In genomic region chr21:34679056-34679455, GRCh38 we compare ENCODE assay signal across 26 cellular contexts. TPM values are rescaled to one million over a fixed set of nuclear protein-coding genes. Genes with fewer than 3 reads are reported as not detected.
"Had no signal": no experiment of that assay in that cellular context is flagged by ENCODE, and none has a peak within 500 bp of the region (broad histone marks: within the 10 kb centered on the region; RNA-seq: fewer than 3 reads in every experiment).

No MANE protein-coding gene starts in this region.

- H3K36me3 ChIP-seq: cardiac muscle cell, lower lobe of right lung, prostate gland, spleen, thoracic aorta, upper lobe of left lung, WERI-Rb-1 had no signal

- FAIRE-seq: endometrium, keratinocyte, TTC549 had no signal

- H3K9me3 ChIP-seq: lower lobe of right lung, prostate gland had no signal

- H3K27me3 ChIP-seq: body of pancreas, upper lobe of left lung had no signal

- H3K4me1 ChIP-seq: body of pancreas, lower lobe of right lung, prostate gland, spleen, upper lobe of left lung had no signal

- H3K27ac ChIP-seq: body of pancreas, cardiac muscle cell, lower lobe of right lung, prostate gland, spleen, thoracic aorta, upper lobe of left lung, WERI-Rb-1 had no signal

- H3K4me3 ChIP-seq: body of pancreas, cardiac muscle cell, lower lobe of right lung, prostate gland, spleen, thoracic aorta, upper lobe of left lung had no signal

- ATAC-seq: activated CD8-positive, alpha-beta memory T cell treated with anti-CD3 and anti-CD28 coated beads, Interleukin-2, amount 10 ng/mL, durations not matched to agents 7 days and 5 days; activated CD8-positive, alpha-beta T cell treated with anti-CD3 and anti-CD28 coated beads for 36 hours; activated naive CD8-positive, alpha-beta T cell treated with anti-CD3 and anti-CD28 coated beads, Interleukin-2, amount 50 U/mL, for 24 hours; body of pancreas had no signal

- DNase-seq: activated CD4-positive, alpha-beta T cell treated with anti-CD3 and anti-CD28 coated beads, Interleukin-2, amount 10 ng/mL, durations not matched to agents 7 days and 5 days; activated CD4-positive, CD25-positive, alpha-beta regulatory T cell treated with anti-CD3 and anti-CD28 coated beads, Interleukin-2, amount 50 U/mL, for 72 hours; activated CD8-positive, alpha-beta memory T cell treated with anti-CD3 and anti-CD28 coated beads, Interleukin-2, amount 10 ng/mL, durations not matched to agents 7 days and 5 days; activated CD8-positive, alpha-beta T cell treated with anti-CD3 and anti-CD28 coated beads for 36 hours; activated effector memory CD4-positive, alpha-beta T cell treated with anti-CD3 and anti-CD28 coated beads, Interleukin-2, amount 50 U/mL, for 16 hours; activated naive CD4-positive, alpha-beta T cell treated with anti-CD3 and anti-CD28 coated beads, Interleukin-2, amount 50 U/mL, for 16 hours; activated naive CD8-positive, alpha-beta T cell treated with anti-CD3 and anti-CD28 coated beads, Interleukin-2, amount 50 U/mL, for 24 hours; activated T-cell treated with anti-CD3 and anti-CD28 coated beads for 4 hours; anterior cingulate cortex; body of pancreas; effector CD4-positive, alpha-beta T cell; erythroblast; foreskin fibroblast; lower lobe of right lung; naive B cell; spleen; stimulated activated CD4-positive, alpha-beta T cell treated with anti-CD3 and anti-CD28 coated beads, Interleukin-4, amount 100 ng/mL, for 1 hour; stimulated activated naive CD4-positive, alpha-beta T cell; upper lobe of left lung; WERI-Rb-1 had no signal

RNA-seq across cellular contexts. Expression of gene CLIC6, which starts 10.3 kb away (rescaled TPM):
- total RNA-seq: activated CD4-positive, alpha-beta T cell treated with anti-CD3 and anti-CD28 coated beads, Interleukin-2, amount 10 ng/mL, durations not matched to agents 7 days and 5 days; cardiac muscle cell had no signal
- polyA plus RNA-seq: cardiac muscle cell, keratinocyte had no signal
